In genomic region chr10:119342017-119342734, GRCh38 we compare ENCODE assay signal across 12 cellular contexts.
DNase-seq lines count a peak whose midpoint lies in the region; TF ChIP-seq lines count a peak whose summit lies in the region.
"Had no signal": no experiment of that assay in that cellular context is flagged by ENCODE, and none has a peak within 500 bp of the region (broad histone marks: within the 10 kb centered on the region; RNA-seq: fewer than 3 reads in every experiment).

No MANE protein-coding gene starts in this region.

- POLR2A ChIA-PET in AG04450 (lab: Yijun Ruan, JAX), result interaction anchor here (1.1 to 1.2 kb wide), 2 partner anchors 60 to 135 kb away, joined by 3 read pairs; no protein-coding TSS in a partner anchor
- POLR2A ChIA-PET in OCI-LY7 (lab: Charles Lee), result no interaction called here

- no CpG with 5 or more reads among the region's 18 CpGs for WGBS in neuronal stem cell (ENCODE audit: extremely low coverage in 2 of 2, insufficient read length in 2 of 2, insufficient replicate concordance in 1 of 2), 2 donors

- no peak overlapping the region for H3K4ac ChIP-seq in neuronal stem cell (ENCODE audit: low read length)

- CTCF ChIA-PET in AG04450 (lab: Charles Lee) (interaction anchor here (0.6 kb wide), 1 partner anchor 133 kb away, joined by 5 read pairs; no protein-coding TSS in a partner anchor), OCI-LY7 (lab: Charles Lee; ENCODE audit: unreplicated experiment) (no interaction called here)

- peak overlapping the region; percentile 42 for H3K14ac ChIP-seq in neuronal stem cell (ENCODE audit: low read length)

- H3K18ac ChIP-seq in neuronal stem cell (ENCODE audit: low read length), result no peak overlapping the region

- H3K23ac ChIP-seq in neuronal stem cell (ENCODE audit: low read depth, low read length, poor library complexity), result no peak overlapping the region

- no peak overlapping the region for H2AFZ ChIP-seq in neuronal stem cell (ENCODE audit: low read length)
- no peak overlapping the region for H2AFZ ChIP-seq in OCI-LY7 (ENCODE audit: low read length)

- H2AK5ac ChIP-seq in neuronal stem cell (ENCODE audit: low read depth, low read length), result peak overlapping the region; percentile 37

- H2BK15ac ChIP-seq in neuronal stem cell (ENCODE audit: low read length), result no peak overlapping the region

- no peaks in the 10 kb centered on the region for H3K79me1 ChIP-seq in neuronal stem cell (ENCODE audit: low read depth, low read length)

- H2BK5ac ChIP-seq in neuronal stem cell (ENCODE audit: low read length), result no peak overlapping the region

- H3K4me2 ChIP-seq in neuronal stem cell (ENCODE audit: insufficient read depth, low read length, poor library complexity, severe bottlenecking) (no peak overlapping the region), OCI-LY7 (ENCODE audit: low read length) (no peak overlapping the region)

- no peak for TF ChIP-seq CTCF in AG04450 (IDR thresholded peaks at IDR 0.05; ENCODE audit: low read depth, low read length)
- no peak for TF ChIP-seq CTCF in cardiac muscle cell (IDR thresholded peaks at IDR 0.05; ENCODE audit: low read depth, low read length)
- TF ChIP-seq CTCF in OCI-LY7 (conservative IDR thresholded peaks at IDR 0.05; ENCODE audit: low read length), result no peak

- no peaks in the 10 kb centered on the region for H3K79me2 ChIP-seq in OCI-LY7 (ENCODE audit: insufficient read depth, low read depth, low read length)

- no peak overlapping the region for H2BK120ac ChIP-seq in neuronal stem cell (ENCODE audit: low read depth, low read length)

- H3K9me3 ChIP-seq in AG04450 (ENCODE audit: control insufficient read depth, insufficient read depth, low read length) (no peaks in the 10 kb centered on the region; the same call in 1 of the 2 replicates), SK-N-MC (ENCODE audit: low read depth, low read length) (no peaks in the 10 kb centered on the region), cardiac muscle cell (ENCODE audit: low read depth) (no peaks in the 10 kb centered on the region), neuronal stem cell (replicated peaks in 1 of 2; ENCODE audit: control insufficient read depth in 2 of 2, insufficient read depth in 1 of 2, low read depth in 1 of 2, low read length in 2 of 2) (peaks cover 0 to 3% of the 10 kb centered on the region in 2 donors), OCI-LY7 (ENCODE audit: low read length) (no peaks in the 10 kb centered on the region)
- H3K9me3 ChIP-seq: suprapubic skin had no signal

- H3K4me3 ChIP-seq in AG04450 (ENCODE audit: low read depth, low read length), result no peak overlapping the region
- no peak overlapping the region for H3K4me3 ChIP-seq in SK-N-MC
- no peak overlapping the region for H3K4me3 ChIP-seq in cardiac muscle cell
- H3K4me3 ChIP-seq in neuronal stem cell (ENCODE audit: low read length in 2 of 2), result no peak overlapping the region
- H3K4me3 ChIP-seq in OCI-LY7 (ENCODE audit: low read depth, low read length, poor library complexity, severe bottlenecking), result no peak overlapping the region
- H3K4me3 ChIP-seq: suprapubic skin had no signal

- no TSS peak for BruUV-seq in OCI-LY7 (replicated peaks; lab: Mats Ljungman, UMichigan)

- no peak for DNase-seq in AG04450 (ENCODE audit: low read depth, low spot score)
- no peak for DNase-seq in SK-N-MC (ENCODE audit: low read depth, low spot score)
- peak in 1 of 2 donors; percentile 72 for DNase-seq in cardiac muscle cell (ENCODE audit: low read depth in 1 of 2, low spot score in 1 of 2)
- DNase-seq in neuronal stem cell (ENCODE audit: low spot score), result no peak
- no peak for DNase-seq in activated T-cell treated with anti-CD3 and anti-CD28 coated beads, Interleukin-2, amount 50 U/mL, for 48 hours
- no peak for DNase-seq in stimulated activated naive CD4-positive, alpha-beta T cell (lab: John Stamatoyannopoulos, UW)
- DNase-seq in OCI-LY7 (ENCODE audit: low spot score), result no peak
- no peak for DNase-seq in activated CD4-positive, alpha-beta T cell treated with anti-CD3 and anti-CD28 coated beads, Interleukin-2, amount 50 U/mL, for 48 hours
- DNase-seq: activated B cell treated with CpG ODN at 0.5 μM for 24 hours, caudate nucleus, NCI-H446 had no signal

- H3K36me3 ChIP-seq in SK-N-MC (ENCODE audit: insufficient read depth, low read length) (no peaks in the 10 kb centered on the region; the same call in 1 of the 2 replicates), cardiac muscle cell (no peaks in the 10 kb centered on the region), neuronal stem cell (replicated peaks in 1 of 2; ENCODE audit: control insufficient read depth in 2 of 2, insufficient read depth in 2 of 2, low read length in 2 of 2) (peaks cover 0 to 2% of the 10 kb centered on the region in 2 donors), OCI-LY7 (ENCODE audit: insufficient read depth, low read length) (no peaks in the 10 kb centered on the region)
- H3K36me3 ChIP-seq: suprapubic skin had no signal

- peaks cover 31% of the 10 kb centered on the region for H3K4me1 ChIP-seq in cardiac muscle cell (ENCODE audit: low read depth)
- H3K4me1 ChIP-seq in neuronal stem cell (ENCODE audit: control insufficient read depth in 2 of 2, insufficient read depth in 1 of 2, low read depth in 1 of 2, low read length in 2 of 2), result peaks cover 0 to 9% of the 10 kb centered on the region in 2 donors
- no peaks in the 10 kb centered on the region for H3K4me1 ChIP-seq in OCI-LY7 (ENCODE audit: insufficient read depth, low read length, poor library complexity, severe bottlenecking)

- H3K27ac ChIP-seq in AG04450 (ENCODE audit: low read depth, low read length), result peak overlapping the region; percentile 21
- H3K27ac ChIP-seq in SK-N-MC, result peak overlapping the region; percentile 96
- H3K27ac ChIP-seq in cardiac muscle cell, result peak overlapping the region; percentile 84
- H3K27ac ChIP-seq in neuronal stem cell (replicated peaks; ENCODE audit: low read length), result no peak overlapping the region
- no peak overlapping the region for H3K27ac ChIP-seq in OCI-LY7 (ENCODE audit: low read depth, low read length, poor library complexity, severe bottlenecking)
- H3K27ac ChIP-seq: suprapubic skin had no signal

- no peaks in the 10 kb centered on the region for H3K9me2 ChIP-seq in OCI-LY7 (ENCODE audit: insufficient read depth, low read length)

- H3K9ac ChIP-seq in SK-N-MC (ENCODE audit: insufficient read length) (no peak overlapping the region), neuronal stem cell (ENCODE audit: low read depth, low read length, poor library complexity) (no peak overlapping the region)

- no peak overlapping the region for H4K91ac ChIP-seq in neuronal stem cell (ENCODE audit: low read depth, low read length, poor library complexity)

- H2BK12ac ChIP-seq in neuronal stem cell (ENCODE audit: low read length), result no peak overlapping the region

- H3K27me3 ChIP-seq in AG04450 (ENCODE audit: control insufficient read depth, insufficient read depth, low read length) (no peaks in the 10 kb centered on the region), cardiac muscle cell (no peaks in the 10 kb centered on the region), neuronal stem cell (ENCODE audit: control insufficient read depth in 3 of 3, insufficient read depth in 3 of 3, low read depth in 1 of 3, low read length in 3 of 3) (no peaks in the 10 kb centered on the region)
- H3K27me3 ChIP-seq: suprapubic skin had no signal

- no peak overlapping the region for H4K8ac ChIP-seq in neuronal stem cell (ENCODE audit: low read depth, low read length)

- H4K20me1 ChIP-seq in OCI-LY7 (ENCODE audit: insufficient read depth, low read length), result no peaks in the 10 kb centered on the region

- intact Hi-C loops in OCI-LY7 (cut with micrococcal nuclease; ENCODE audit: unreplicated experiment), result no loop called here

Comparison
In these comparisons a context has a peak if more than half of its experiments do, and no peak if none do; other contexts are left out.
1. H3K27ac ChIP-seq: peak in AG04450 (single experiment), SK-N-MC (single experiment) and cardiac muscle cell (single experiment); none in neuronal stem cell (single experiment) and OCI-LY7 (single experiment).